16 cellular contexts compared by ENCODE assay signal in the genomic region with DNA sequence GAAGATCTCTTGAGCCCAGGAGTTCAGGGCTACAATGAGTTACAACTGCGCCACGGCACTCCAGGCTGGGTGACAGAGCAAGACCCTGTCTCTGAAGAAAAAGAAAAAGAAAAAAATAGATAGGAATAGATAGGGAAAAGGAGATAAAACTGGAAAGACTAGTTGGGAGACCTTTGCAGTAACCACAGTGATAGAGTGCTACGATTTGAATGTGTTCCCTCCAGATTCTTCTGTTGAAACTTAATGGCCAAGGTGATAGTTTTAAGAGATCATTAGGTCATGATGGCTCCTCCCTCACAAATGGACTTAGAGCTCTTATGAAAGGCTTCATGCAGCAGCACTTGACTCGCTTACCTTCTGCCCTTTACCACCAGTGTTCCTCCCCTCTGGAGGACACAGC. TPM values are rescaled to one million over a fixed set of nuclear protein-coding genes. Genes with fewer than 3 reads are reported as not detected.
DNase-seq lines count a peak whose midpoint lies in the region; ATAC-seq and TF ChIP-seq lines count a peak whose summit lies in the region.
"Had no signal": no experiment of that assay in that cellular context is flagged by ENCODE, and none has a peak within 500 bp of the region (broad histone marks: within the 10 kb centered on the region; RNA-seq: fewer than 3 reads in every experiment).

No MANE protein-coding gene starts in this region.

- CTCF ChIA-PET in CD4-positive, alpha-beta memory T cell (lab: Charles Lee; ENCODE audit: partially characterized antibody) = no interaction called here

- no peaks in the 10 kb centered on the region for H3K27me3 Mint-ChIP-seq in CD4-positive, alpha-beta memory T cell
- H3K27me3 Mint-ChIP-seq in T-helper 17 cell = no peaks in the 10 kb centered on the region
- H3K27me3 Mint-ChIP-seq: CD8-positive, alpha-beta memory T cell had no signal

- no peaks in the 10 kb centered on the region for H3K27me3 ChIP-seq in CD4-positive, alpha-beta memory T cell (ENCODE audit: insufficient read depth, low read length)
- H3K27me3 ChIP-seq in psoas muscle (ENCODE audit: insufficient read depth in 3 of 3, low read length in 2 of 3) = no peaks in the 10 kb centered on the region
- H3K27me3 ChIP-seq in upper lobe of left lung = no peaks in the 10 kb centered on the region
- H3K27me3 ChIP-seq: BE2C had no signal

- DNase-seq in CD4-positive, alpha-beta memory T cell = no peak
- DNase-seq in T-helper 17 cell (no peak), islet precursor cell (peak; percentile 48), psoas muscle (no peak), upper lobe of left lung (no peak), EL (no peak), NCI-H82 (lab: John Stamatoyannopoulos, UW) (no peak)
- DNase-seq: ACHN; BE2C; CD8-positive, alpha-beta memory T cell; DMS 273 treated with DMSO at 0.1 percent for 48 hours; MM.1S; NCI-H1105; NCI-H1694 treated with DMSO at 0.1 percent for 48 hours; NCI-H69; PC-3 had no signal

- H3K27ac ChIP-seq in CD4-positive, alpha-beta memory T cell (ENCODE audit: low read depth, low read length) = no peak overlapping the region
- H3K27ac ChIP-seq in psoas muscle (peak overlapping the region; percentile 83), upper lobe of left lung (no peak overlapping the region)

- POLR2A ChIA-PET in CD4-positive, alpha-beta memory T cell (lab: Charles Lee; ENCODE audit: partially characterized antibody) = no interaction called here

- no peaks in the 10 kb centered on the region for H3K9me3 ChIP-seq in CD4-positive, alpha-beta memory T cell (ENCODE audit: control insufficient read depth in 1 of 2, low read length in 2 of 2)
- H3K9me3 ChIP-seq in T-helper 17 cell (ENCODE audit: control insufficient read depth, low read length, poor library complexity, severe bottlenecking) (no peaks in the 10 kb centered on the region), psoas muscle (no peaks in the 10 kb centered on the region), upper lobe of left lung (no peaks in the 10 kb centered on the region)
- H3K9me3 ChIP-seq: BE2C had no signal

- no peak for TF ChIP-seq POLR2A in upper lobe of left lung (IDR thresholded peaks at IDR 0.05)

- WGBS in psoas muscle, 3 donors = 95 to 96% (median 96%) methylated on average over 4 of the region's 4 CpGs
- 86 to 93% methylated on average over 4 of the region's 4 CpGs for WGBS in upper lobe of left lung, 2 donors

- no peak for TF ChIP-seq EP300 in upper lobe of left lung (IDR thresholded peaks at IDR 0.05)

- H3K27ac Mint-ChIP-seq in CD4-positive, alpha-beta memory T cell = peak overlapping the region in 4 of 7 donors; percentile 40 to 60 (median 57)
- H3K27ac Mint-ChIP-seq in T-helper 17 cell = peak overlapping the region; percentile 6
- H3K27ac Mint-ChIP-seq: CD8-positive, alpha-beta memory T cell had no signal

- TF ChIP-seq CTCF in psoas muscle (IDR thresholded peaks at IDR 0.05) (no peak), upper lobe of left lung (IDR thresholded peaks at IDR 0.05) (no peak)

- H3K4me3 ChIP-seq in CD4-positive, alpha-beta memory T cell (ENCODE audit: low read length in 2 of 2) = no peak overlapping the region
- H3K4me3 ChIP-seq in psoas muscle (no peak overlapping the region), upper lobe of left lung (no peak overlapping the region)

- peaks cover 0 to 2% (median 0%) of the 10 kb centered on the region in 4 donors for H3K4me1 Mint-ChIP-seq in CD4-positive, alpha-beta memory T cell
- H3K4me1 Mint-ChIP-seq in T-helper 17 cell = peaks cover 4% of the 10 kb centered on the region
- H3K4me1 Mint-ChIP-seq: CD8-positive, alpha-beta memory T cell had no signal

- no peaks in the 10 kb centered on the region for H3K36me3 ChIP-seq in CD4-positive, alpha-beta memory T cell (ENCODE audit: insufficient read depth, low read length)
- H3K36me3 ChIP-seq in psoas muscle (ENCODE audit: insufficient read depth in 1 of 2, low read depth in 1 of 2) = peaks cover 3 to 39% of the 10 kb centered on the region in 2 donors
- peaks cover 0 to 41% (median 9%) of the 10 kb centered on the region in 4 donors for H3K36me3 ChIP-seq in upper lobe of left lung

- intact Hi-C loops in CD4-positive, alpha-beta memory T cell (cut with micrococcal nuclease) = no loop called here
- intact Hi-C loops in psoas muscle (cut with DNase I) = no loop called here

- H3K9me3 Mint-ChIP-seq in CD4-positive, alpha-beta memory T cell = no peaks in the 10 kb centered on the region
- H3K9me3 Mint-ChIP-seq: CD8-positive, alpha-beta memory T cell had no signal

- H3K36me3 Mint-ChIP-seq in CD4-positive, alpha-beta memory T cell = peaks cover 16 to 23% of the 10 kb centered on the region in 2 donors
- H3K36me3 Mint-ChIP-seq in T-helper 17 cell (ENCODE audit: low read depth) = peaks cover 7% of the 10 kb centered on the region

- no peak overlapping the region for H3K4me3 Mint-ChIP-seq in CD4-positive, alpha-beta memory T cell
- H3K4me3 Mint-ChIP-seq in T-helper 17 cell = no peak overlapping the region
- H3K4me3 Mint-ChIP-seq: CD8-positive, alpha-beta memory T cell had no signal

- no peak for ATAC-seq in T-helper 17 cell
- ATAC-seq in psoas muscle = no peak
- no peak for ATAC-seq in upper lobe of left lung (ENCODE audit: low FRiP score in 2 of 2)
- ATAC-seq: PC-3 had no signal

- no peaks in the 10 kb centered on the region for H3K4me1 ChIP-seq in CD4-positive, alpha-beta memory T cell (ENCODE audit: insufficient read depth, low read length)
- H3K4me1 ChIP-seq in psoas muscle = peaks cover 29% of the 10 kb centered on the region
- H3K4me1 ChIP-seq in upper lobe of left lung = no peaks in the 10 kb centered on the region
- H3K4me1 ChIP-seq: BE2C had no signal

RNA-seq across cellular contexts. Expression of gene ATF1, which starts 13.5 kb away (rescaled TPM):
- 10 to 100 TPM; 52.2 to 52.3 TPM for total RNA-seq in CD4-positive, alpha-beta memory T cell
- polyA plus RNA-seq in CD4-positive, alpha-beta memory T cell = 10 to 100 TPM; 48.7 to 50.8 TPM
- total RNA-seq in T-helper 17 cell (10 to 100 TPM; 23.1 to 27.4 TPM), psoas muscle (10 to 100 TPM; 41.3 to 72.5 (median 49.3) TPM), upper lobe of left lung (10 to 100 TPM; 23.0 to 48.1 (median 33.9) TPM)
- 10 to 100 TPM; 20.8 to 34.8 (median 26.4) TPM for polyA plus RNA-seq in psoas muscle
